7 cellular contexts compared by ENCODE assay signal in the genomic region with DNA sequence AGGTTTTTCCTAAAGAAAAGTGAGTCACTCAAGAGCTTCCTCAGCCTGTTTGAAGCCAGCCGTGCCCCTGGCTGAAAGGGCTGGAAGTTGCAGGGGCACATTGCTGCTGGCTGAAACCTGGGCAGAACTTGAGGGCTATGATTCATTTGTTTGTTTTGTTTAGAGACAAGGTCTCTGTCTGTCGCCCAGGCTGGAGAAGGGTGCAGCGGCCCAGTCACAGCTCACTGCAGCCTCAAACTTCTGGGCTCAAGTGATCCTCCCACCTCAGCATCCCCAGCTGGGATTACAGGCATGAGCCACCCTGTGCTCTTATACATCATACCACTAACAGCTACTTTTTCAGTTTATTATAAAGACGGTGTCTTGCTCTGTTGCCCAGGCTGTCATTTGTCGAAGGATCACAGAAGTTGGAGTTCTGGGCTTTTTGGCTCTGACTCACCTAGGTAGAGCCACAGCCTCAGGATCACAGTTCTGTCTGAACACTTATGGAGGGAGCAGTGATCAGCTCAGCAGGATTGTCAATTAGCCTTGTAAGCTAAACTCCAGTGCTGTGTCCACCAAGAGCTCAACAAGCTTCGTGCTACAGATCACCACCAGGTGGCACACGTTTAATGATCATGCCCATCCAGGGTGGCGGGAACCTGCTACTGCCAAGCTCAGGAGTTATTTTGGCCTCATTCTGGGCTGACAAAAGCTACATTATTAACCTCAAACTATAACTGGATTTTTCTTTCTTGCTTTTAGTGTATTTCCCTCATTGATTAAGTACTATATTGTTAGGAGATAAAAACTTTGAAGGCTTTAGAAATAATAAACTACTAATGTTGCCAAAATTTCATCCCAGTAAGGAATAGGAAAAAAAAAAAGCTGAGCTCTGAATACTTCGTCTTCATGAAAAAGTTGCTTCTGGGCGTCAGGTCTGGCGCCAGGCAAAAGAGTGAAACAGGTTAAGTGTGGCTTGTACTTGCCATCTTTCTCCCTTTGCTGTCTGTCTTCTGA. TPM values are rescaled to one million over a fixed set of nuclear protein-coding genes. Genes with fewer than 3 reads are reported as not detected.
DNase-seq lines count a peak whose midpoint lies in the region; ATAC-seq and TF ChIP-seq lines count a peak whose summit lies in the region.

No MANE protein-coding gene starts in this region.

- CTCF ChIA-PET in activated B cell treated with CpG ODN at 0.5 μM for 24 hours (lab: Charles Lee): interaction anchor here (0.6 to 4.8 kb wide), 27 partner anchors 8 to 782 kb away, joined by 3 to 130 read pairs (median 4); partner anchors contain the start of genes DHX57, HNRNPLL and MORN2

- intact Hi-C loops in activated B cell treated with CpG ODN at 0.5 μM for 24 hours (cut with micrococcal nuclease): loop anchor here (1.0 kb wide), 2 partner anchors 112 to 281 kb away; no protein-coding TSS in a partner anchor

- no peaks in the 10 kb centered on the region for H3K9me3 Mint-ChIP-seq in activated B cell treated with CpG ODN at 0.5 μM for 24 hours

- H3K4me3 Mint-ChIP-seq in activated B cell treated with CpG ODN at 0.5 μM for 24 hours: no peak overlapping the region

- no peaks in the 10 kb centered on the region for H3K27me3 Mint-ChIP-seq in activated B cell treated with CpG ODN at 0.5 μM for 24 hours

- TF ChIP-seq CTCF in GM12874 (IDR thresholded peaks at IDR 0.05; ENCODE audit: insufficient read depth, low read depth, low read length): peak; percentile 69
- no peak for TF ChIP-seq CTCF in activated B cell treated with CpG ODN at 0.5 μM for 24 hours (IDR thresholded peaks at IDR 0.05)

- no peaks in the 10 kb centered on the region for H3K36me3 Mint-ChIP-seq in activated B cell treated with CpG ODN at 0.5 μM for 24 hours (ENCODE audit: low read depth)

- no peaks in the 10 kb centered on the region for H3K4me1 Mint-ChIP-seq in activated B cell treated with CpG ODN at 0.5 μM for 24 hours

- no peak overlapping the region for H3K27ac ChIP-seq in caudate nucleus (ENCODE audit: low read depth, low read length)

- DNase-seq in NCI-H2227 treated with DMSO at 0.1 percent for 48 hours (lab: John Stamatoyannopoulos, UW): peak; percentile 56
- no peak for DNase-seq in activated B cell treated with CpG ODN at 0.5 μM for 24 hours
- peak in 36 of 61 donors; percentile 3 to 77 (median 18) for DNase-seq in caudate nucleus (lab: John Stamatoyannopoulos, UW)
- peak; percentile 82 for DNase-seq in kidney tubule cell (ENCODE audit: low spot score)
- peak; percentile 49 to 53 for DNase-seq in stimulated activated CD4-positive, alpha-beta T cell treated with anti-CD3 and anti-CD28 coated beads, Interleukin-4, amount 100 ng/mL, for 4 hours

- POLR2A ChIA-PET in activated B cell treated with CpG ODN at 0.5 μM for 24 hours (lab: Charles Lee): interaction anchor here (0.6 to 1.4 kb wide), 4 partner anchors 196 to 846 kb away, joined by 3 to 6 read pairs (median 5); partner anchors contain the start of gene SRSF7

- H3K27ac Mint-ChIP-seq in activated B cell treated with CpG ODN at 0.5 μM for 24 hours: no peak overlapping the region

- peak; percentile 81 for ATAC-seq in HG03103 (IDR thresholded peaks at IDR 0.05; ENCODE audit: low read depth, unreplicated experiment)
- peak; percentile 66 for ATAC-seq in activated B cell treated with CpG ODN at 0.5 μM for 24 hours (ENCODE audit: low read depth)

RNA-seq across cellular contexts. Expression of gene ARHGEF33, which starts 57.9 kb away (rescaled TPM):
- 0.27 and 0.69 TPM in 2 replicates for total RNA-seq in activated B cell treated with CpG ODN at 0.5 μM for 24 hours
